8 cellular contexts compared by ENCODE assay signal in genomic region chr17:61402978-61403845, GRCh38. TPM values are rescaled to one million over a fixed set of nuclear protein-coding genes. Genes with fewer than 3 reads are reported as not detected.
DNase-seq lines count a peak whose midpoint lies in the region; ATAC-seq and TF ChIP-seq lines count a peak whose summit lies in the region.

No MANE protein-coding gene starts in this region.

- no peak for TF ChIP-seq POLR2A in gastrocnemius medialis (IDR thresholded peaks at IDR 0.05)

- H3K4me3 ChIP-seq in epithelial cell of proximal tubule (ENCODE audit: low read depth, low read length) (peak overlapping the region; percentile 12), gastrocnemius medialis (peak overlapping the region; percentile 25 to 56 (median 32))

- peaks cover 15 to 35% of the 10 kb centered on the region in 2 donors for H3K4me1 ChIP-seq in gastrocnemius medialis

- in situ Hi-C loops in gastrocnemius medialis (cut with MboI; ENCODE audit: low sequenced_read_pairs in 4 of 4): no loop called here

- no peaks in the 10 kb centered on the region for H3K9me3 ChIP-seq in gastrocnemius medialis

- intact Hi-C loops in gastrocnemius medialis (cut with DNase I; ENCODE audit: low total_unique reads): no loop called here

- H3K27me3 ChIP-seq in gastrocnemius medialis: peaks cover 63 to 73% (median 66%) of the 10 kb centered on the region in 3 donors

- H3K27ac ChIP-seq in gastrocnemius medialis: peak overlapping the region in 3 of 4 donors; percentile 43 to 71 (median 48)

- ATAC-seq in gastrocnemius medialis: no peak
- no peak for ATAC-seq in GM21786 (IDR thresholded peaks at IDR 0.05; ENCODE audit: unreplicated experiment)
- ATAC-seq in GM19324 (IDR thresholded peaks at IDR 0.05; ENCODE audit: low FRiP score, unreplicated experiment): no peak
- ATAC-seq in GM18498 (IDR thresholded peaks at IDR 0.05; ENCODE audit: unreplicated experiment): no peak

- TF ChIP-seq CTCF in epithelial cell of proximal tubule (conservative IDR thresholded peaks at IDR 0.05; ENCODE audit: low read depth, low read length): no peak
- TF ChIP-seq CTCF in gastrocnemius medialis (IDR thresholded peaks at IDR 0.05 in 4 of 5, conservative IDR thresholded peaks at IDR 0.05 in 1 of 5): no peak

- no peaks in the 10 kb centered on the region for H3K36me3 ChIP-seq in gastrocnemius medialis

- peak; percentile 48 for DNase-seq in EL
- DNase-seq in NCI-H748 (lab: John Stamatoyannopoulos, UW; ENCODE audit: unreplicated experiment): peak; percentile 77
- no peak for DNase-seq in epithelial cell of proximal tubule (ENCODE audit: low read depth)
- no peak for DNase-seq in gastrocnemius medialis
- no peak for DNase-seq in nucleus accumbens (lab: John Stamatoyannopoulos, UW)

RNA-seq across cellular contexts. Expression of gene TBX2, which starts 3.6 kb away (rescaled TPM):
- total RNA-seq in epithelial cell of proximal tubule: 1.7 and 2.2 TPM in 2 replicates
- total RNA-seq in gastrocnemius medialis: 10 to 100 TPM in 1 of 4 donors, 1 to 10 TPM in 3; 4.2 to 10.4 (median 6.4) TPM

RNA-seq across cellular contexts. Expression of gene TBX4, which starts 49.0 kb away (rescaled TPM):
- total RNA-seq in epithelial cell of proximal tubule (not detected in 2 replicates), gastrocnemius medialis (not detected)

Comparison
In these comparisons a context has a peak if more than half of its experiments do, and no peak if none do; other contexts are left out.
1. DNase-seq: peak in EL (single experiment) and NCI-H748 (single experiment); none in epithelial cell of proximal tubule (single experiment), gastrocnemius medialis (0 of 2) and nucleus accumbens (0 of 56).